In genomic region chr16:21179126-21179982, GRCh38 we compare ENCODE assay signal across 1 cellular context.
TF ChIP-seq lines count a peak whose summit lies in the region.

No MANE protein-coding gene starts in this region.

TF ChIP-seq in HepG2, 621 proteins besides CTCF, POLR2A, EP300 and RAD21:
- TF ChIP-seq ZNF556 (CRISPR knock-in tag; IDR thresholded peaks at IDR 0.05; ENCODE audit: borderline replicate concordance) = no peak
- 0 out of 2 replicates have a peak, but pooled peaks have one; percentile 32 for TF ChIP-seq CHD4 (IDR thresholded peaks at IDR 0.05; ENCODE audit: borderline replicate concordance, low read length)
- peak; percentile 64 for TF ChIP-seq ZNF629 (CRISPR knock-in tag; conservative IDR thresholded peaks at IDR 0.05)
- TF ChIP-seq NONO (IDR thresholded peaks at IDR 0.05) = no peak
- no peak for TF ChIP-seq NONO (CRISPR knock-in tag; conservative IDR thresholded peaks at IDR 0.05)
